23 cellular contexts compared by ENCODE assay signal in the genomic region with DNA sequence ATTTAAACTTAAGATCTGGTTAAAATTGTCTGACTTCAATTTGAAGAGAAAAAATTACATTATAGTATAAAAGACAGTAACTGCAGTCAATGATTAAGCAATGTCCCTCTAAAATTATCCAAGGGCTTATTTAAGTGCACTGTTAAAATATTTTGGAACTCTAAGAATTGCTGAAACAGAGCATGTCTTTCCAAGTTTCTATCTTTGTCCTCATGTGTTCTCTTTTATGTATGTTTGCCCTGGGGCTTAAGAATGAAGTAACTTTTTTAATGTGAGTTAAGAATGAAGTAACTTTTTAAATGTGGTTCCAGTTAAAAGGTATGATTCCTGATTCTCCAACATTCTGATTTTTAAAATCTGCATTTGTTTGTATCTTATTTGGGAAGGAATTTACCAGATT.
DNase-seq lines count a peak whose midpoint lies in the region; ATAC-seq and TF ChIP-seq lines count a peak whose summit lies in the region.
"Had no signal": no experiment of that assay in that cellular context is flagged by ENCODE, and none has a peak within 500 bp of the region (broad histone marks: within the 10 kb centered on the region; RNA-seq: fewer than 3 reads in every experiment).

No MANE protein-coding gene starts in this region.

- no peaks in the 10 kb centered on the region for H3K79me2 ChIP-seq in GM23248 (ENCODE audit: insufficient read depth)
- no peaks in the 10 kb centered on the region for H3K79me2 ChIP-seq in hepatocyte

- TF ChIP-seq CTCF in BJ (IDR thresholded peaks at IDR 0.05; ENCODE audit: insufficient read depth, low read depth, low read length) (no peak), hepatocyte (IDR thresholded peaks at IDR 0.05; ENCODE audit: poor library complexity) (no peak)

- H3K27ac Mint-ChIP-seq in stimulated activated memory B cell treated with anti-CD40 and anti-IgM and Interleukin-4, amounts not matched to agents 10 μg/mL and 1 μg/mL and 100 μg/mL, for 72 hours = no peak overlapping the region
- H3K27ac Mint-ChIP-seq: CD4-positive, alpha-beta memory T cell had no signal

- POLR2A ChIA-PET in BJ (lab: Charles Lee) = no interaction called here

- H3K4me1 ChIP-seq in GM23248 (ENCODE audit: insufficient read depth) (no peaks in the 10 kb centered on the region), hepatocyte (ENCODE audit: insufficient read depth) (no peaks in the 10 kb centered on the region)
- H3K4me1 ChIP-seq: Caco-2 had no signal

- no peak overlapping the region for H3K4me3 Mint-ChIP-seq in stimulated activated memory B cell treated with anti-CD40 and anti-IgM and Interleukin-4, amounts not matched to agents 10 μg/mL and 1 μg/mL and 100 μg/mL, for 72 hours
- H3K4me3 Mint-ChIP-seq: CD4-positive, alpha-beta memory T cell had no signal

- no peak overlapping the region for H3K4me3 ChIP-seq in BJ (ENCODE audit: low read depth, low read length)
- no peak overlapping the region for H3K4me3 ChIP-seq in GM23248
- H3K4me3 ChIP-seq in hepatocyte = no peak overlapping the region

- DNase-seq in BJ (ENCODE audit: low read depth) = peak; percentile 91
- peak; percentile 2 for DNase-seq in GM23248
- DNase-seq in epidermal melanocyte (ENCODE audit: insufficient read length, low spot score) = peak; percentile 73
- DNase-seq in hepatocyte (ENCODE audit: low spot score) = no peak
- no peak for DNase-seq in NCI-H1436 treated with DMSO at 0.1 percent for 48 hours (lab: John Stamatoyannopoulos, UW)
- no peak for DNase-seq in activated effector memory CD4-positive, alpha-beta T cell treated with anti-CD3 and anti-CD28 coated beads, Interleukin-2, amount 50 U/mL, for 16 hours
- DNase-seq: AML-193; C1 segment of cervical spinal cord; Caco-2; CD4-positive, alpha-beta memory T cell; EL; GDM1; Karpas-422; NCI-H1105; NCI-H146; NCI-H2029; NCI-H446; NCI-H524 treated with DMSO at 0.1 percent for 48 hours; NCI-H774; SIG-M5 had no signal

- H3K9ac ChIP-seq in GM23248 = no peak overlapping the region

- no peak for ATAC-seq in stimulated activated memory B cell treated with anti-CD40 and anti-IgM and Interleukin-4, amounts not matched to agents 10 μg/mL and 1 μg/mL and 100 μg/mL, for 72 hours
- ATAC-seq: HCT116, HepG2 had no signal

- H4K20me1 ChIP-seq in GM23248 (ENCODE audit: insufficient read depth) (no peaks in the 10 kb centered on the region), hepatocyte (ENCODE audit: insufficient read depth, poor library complexity, severe bottlenecking) (no peaks in the 10 kb centered on the region)

- H3K9me3 Mint-ChIP-seq in stimulated activated memory B cell treated with anti-CD40 and anti-IgM and Interleukin-4, amounts not matched to agents 10 μg/mL and 1 μg/mL and 100 μg/mL, for 72 hours = peaks cover 4% of the 10 kb centered on the region

- H3K27ac ChIP-seq in GM23248 = no peak overlapping the region
- peak overlapping the region; percentile 7 for H3K27ac ChIP-seq in hepatocyte

- no peaks in the 10 kb centered on the region for H3K36me3 Mint-ChIP-seq in stimulated activated memory B cell treated with anti-CD40 and anti-IgM and Interleukin-4, amounts not matched to agents 10 μg/mL and 1 μg/mL and 100 μg/mL, for 72 hours
- H3K36me3 Mint-ChIP-seq: CD4-positive, alpha-beta memory T cell had no signal

- H2AFZ ChIP-seq in GM23248 = no peak overlapping the region
- H2AFZ ChIP-seq in hepatocyte = no peak overlapping the region

- H3K4me2 ChIP-seq in GM23248 (ENCODE audit: unreplicated experiment) = no peak overlapping the region
- no peak overlapping the region for H3K4me2 ChIP-seq in hepatocyte

- H3K9me2 ChIP-seq in GM23248 (ENCODE audit: insufficient read depth) (no peaks in the 10 kb centered on the region), hepatocyte (replicated peaks; ENCODE audit: insufficient read depth) (no peaks in the 10 kb centered on the region)

- no peaks in the 10 kb centered on the region for H3K27me3 ChIP-seq in BJ (ENCODE audit: control insufficient read depth, insufficient read depth, low read length)
- no peaks in the 10 kb centered on the region for H3K27me3 ChIP-seq in GM23248 (replicated peaks; ENCODE audit: insufficient read depth)
- no peaks in the 10 kb centered on the region for H3K27me3 ChIP-seq in hepatocyte

- in situ Hi-C loops in GM23248 (cut with MboI) = no loop called here

- peaks cover 27% of the 10 kb centered on the region for H3K27me3 Mint-ChIP-seq in stimulated activated memory B cell treated with anti-CD40 and anti-IgM and Interleukin-4, amounts not matched to agents 10 μg/mL and 1 μg/mL and 100 μg/mL, for 72 hours

- CTCF ChIA-PET in BJ (lab: Yijun Ruan, JAX) = no interaction called here

- no peaks in the 10 kb centered on the region for H3K4me1 Mint-ChIP-seq in stimulated activated memory B cell treated with anti-CD40 and anti-IgM and Interleukin-4, amounts not matched to agents 10 μg/mL and 1 μg/mL and 100 μg/mL, for 72 hours
- H3K4me1 Mint-ChIP-seq: CD4-positive, alpha-beta memory T cell had no signal

- no peaks in the 10 kb centered on the region for H3F3A ChIP-seq in GM23248 (ENCODE audit: insufficient read depth)

- H3K36me3 ChIP-seq in BJ (ENCODE audit: control insufficient read depth, insufficient read depth, low read length) = no peaks in the 10 kb centered on the region
- no peaks in the 10 kb centered on the region for H3K36me3 ChIP-seq in GM23248 (ENCODE audit: low read depth)
- H3K36me3 ChIP-seq in hepatocyte (replicated peaks; ENCODE audit: insufficient read depth, low read depth) = no peaks in the 10 kb centered on the region

- H3K9me3 ChIP-seq in GM23248 (ENCODE audit: low read depth) (no peaks in the 10 kb centered on the region), hepatocyte (ENCODE audit: low read depth) (no peaks in the 10 kb centered on the region)

Comparison
In these comparisons a context has a peak if more than half of its experiments do, and no peak if none do; other contexts are left out.
1. DNase-seq: peak in BJ (single experiment), GM23248 (single experiment) and epidermal melanocyte (single experiment); none in hepatocyte (single experiment), NCI-H1436 treated with DMSO at 0.1 percent for 48 hours (single experiment) and activated effector memory CD4-positive, alpha-beta T cell treated with anti-CD3 and anti-CD28 coated beads, Interleukin-2, amount 50 U/mL, for 16 hours (single experiment).